21 cellular contexts compared by ENCODE assay signal in the genomic region with DNA sequence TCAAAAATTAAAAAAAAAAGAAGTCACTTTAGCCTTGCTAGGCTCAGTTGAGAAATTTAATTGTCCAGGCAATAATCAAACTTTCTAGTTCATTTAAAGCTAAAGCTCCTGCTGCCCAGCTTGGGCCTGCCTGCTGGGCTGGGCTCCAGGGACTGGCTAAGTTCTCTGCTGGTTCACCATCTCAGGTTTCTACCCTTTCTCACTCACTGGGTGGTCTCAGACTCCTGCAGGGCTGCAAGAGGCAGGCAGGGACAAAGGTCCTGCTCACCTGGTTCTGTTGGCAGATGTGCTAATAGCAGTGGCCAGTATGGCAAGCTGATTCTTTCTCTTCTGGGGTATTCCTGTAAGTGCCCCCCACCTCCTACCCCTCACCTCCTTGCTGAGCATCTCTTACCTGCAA.
"Had no signal": no experiment of that assay in that cellular context is flagged by ENCODE, and none has a peak within 500 bp of the region (broad histone marks: within the 10 kb centered on the region; RNA-seq: fewer than 3 reads in every experiment).

No MANE protein-coding gene starts in this region.

- H3K9me3 Mint-ChIP-seq: activated naive CD4-positive, alpha-beta T cell treated with anti-CD3 and anti-CD28 coated beads, Interleukin-2, amount 50 U/mL, for 72 hours; activated T-cell treated with anti-CD3 and anti-CD28 coated beads, Interleukin-2, amount 50 U/mL, for 4 hours; effector memory CD8-positive, alpha-beta T cell; nephron had no signal

- H3K9me3 ChIP-seq: prostate gland, right atrium auricular region, tibial nerve, uterus had no signal

- H3K4me1 ChIP-seq: prostate gland, tibial nerve, uterus had no signal

- H3K4me3 ChIP-seq: lung, prostate gland, right atrium auricular region, tibial nerve, uterus had no signal

- H3K27me3 Mint-ChIP-seq: effector memory CD8-positive, alpha-beta T cell had no signal

- H3K4me3 Mint-ChIP-seq: activated T-cell treated with anti-CD3 and anti-CD28 coated beads, Interleukin-2, amount 50 U/mL, for 4 hours; effector memory CD8-positive, alpha-beta T cell; nephron had no signal

- H3K27ac Mint-ChIP-seq: activated naive CD4-positive, alpha-beta T cell treated with anti-CD3 and anti-CD28 coated beads, Interleukin-2, amount 50 U/mL, for 72 hours; nephron had no signal

- H3K27me3 ChIP-seq: right atrium auricular region, tibial nerve, uterus had no signal

- DNase-seq: activated CD4-positive, alpha-beta T cell treated with anti-CD3 and anti-CD28 coated beads, Interleukin-2, amount 50 U/mL, for 4 hours; activated gamma-delta T cell; activated T-cell treated with anti-CD3 and anti-CD28 coated beads, Interleukin-2, amount 50 U/mL, for 4 hours; amniotic stem cell; effector memory CD8-positive, alpha-beta T cell; islet precursor cell; left colon; midbrain; stimulated activated CD4-positive, alpha-beta T cell treated with anti-CD3 and anti-CD28 coated beads, Interleukin-12 subunit alpha, Interleukin-12 subunit beta, amount 100 ng/mL, for 4 hours; stimulated activated CD4-positive, alpha-beta T cell treated with anti-CD3 and anti-CD28 coated beads, Interleukin-1b, Interleukin-23, amount 100 ng/mL, for 48 hours; stimulated activated CD8-positive, alpha-beta memory T cell treated with anti-CD3 and anti-CD28 coated beads, Interleukin-4, amount 100 ng/mL, for 48 hours; stimulated activated naive CD8-positive, alpha-beta T cell treated with anti-CD3 and anti-CD28 coated beads, Interleukin-15, Interleukin-2, amounts not matched to agents 100 U/mL and 50 U/mL, for 24 hours; substantia nigra; uterus; WERI-Rb-1 had no signal

- H3K36me3 ChIP-seq: prostate gland, right atrium auricular region, tibial nerve, uterus, WERI-Rb-1 had no signal

- ATAC-seq: activated naive CD4-positive, alpha-beta T cell treated with anti-CD3 and anti-CD28 coated beads, Interleukin-2, amount 50 U/mL, for 72 hours; activated T-cell treated with anti-CD3 and anti-CD28 coated beads, Interleukin-2, amount 50 U/mL, for 4 hours; effector memory CD8-positive, alpha-beta T cell; left colon; stimulated activated naive CD8-positive, alpha-beta T cell treated with anti-CD3 and anti-CD28 coated beads, Interleukin-15, Interleukin-2, amounts not matched to agents 100 U/mL and 50 U/mL, for 24 hours had no signal

- H3K27ac ChIP-seq: prostate gland, right atrium auricular region, tibial nerve, uterus, WERI-Rb-1 had no signal
